Comparison of ENCODE assay signal across 11 cellular contexts in genomic region chr19:13169769-13170168, GRCh38. TPM values are rescaled to one million over a fixed set of nuclear protein-coding genes. Genes with fewer than 3 reads are reported as not detected.
DNase-seq lines count a peak whose midpoint lies in the region; ATAC-seq, FAIRE-seq and TF ChIP-seq lines count a peak whose summit lies in the region.
"Had no signal": no experiment of that assay in that cellular context is flagged by ENCODE, and none has a peak within 500 bp of the region (broad histone marks: within the 10 kb centered on the region; RNA-seq: fewer than 3 reads in every experiment).

No MANE protein-coding gene starts in this region.

- POLR2A ChIA-PET in K562 (lab: Yijun Ruan, JAX) = interaction anchor here (0.7 to 2.3 kb wide), 5 partner anchors 15 to 41 kb away, joined by 3 to 19 read pairs (median 4); partner anchors contain the start of genes IER2 and STX10

- TF ChIP-seq POLR2A in K562 (conservative IDR thresholded peaks at IDR 0.05) = no peak

- no peaks in the 10 kb centered on the region for H3K9me1 ChIP-seq in K562 (ENCODE audit: control insufficient read depth, insufficient read depth, low read length)

- TF ChIP-seq EP300 in K562 (IDR thresholded peaks at IDR 0.05; ENCODE audit: low read length) = no peak

- 73% methylated on average over 5 of the region's 5 CpGs for WGBS in K562 (ENCODE audit: insufficient coverage, low coverage, missing lambda C conversion rate)

- ATAC-seq in K562 (no peak), mucosa of descending colon (peak; percentile 34), HG03280 (IDR thresholded peaks at IDR 0.05; ENCODE audit: unreplicated experiment) (no peak), GM21390 (IDR thresholded peaks at IDR 0.05; ENCODE audit: unreplicated experiment) (no peak), Right ventricle myocardium superior (ENCODE audit: poor library complexity) (no peak)

- no peaks in the 10 kb centered on the region for H3K27me3 ChIP-seq in K562 (ENCODE audit: control insufficient read depth in 2 of 2, insufficient read depth in 2 of 2, low read length in 2 of 2)

- H3K4me2 ChIP-seq in K562 (ENCODE audit: insufficient read depth, low read length) = no peak overlapping the region

- no peak overlapping the region for H3K27ac ChIP-seq in K562 (ENCODE audit: extremely low read depth, low read depth, low read length)

- H3K4me3 ChIP-seq in AG10803 (ENCODE audit: low read length) = no peak overlapping the region
- no peak overlapping the region for H3K4me3 ChIP-seq in K562
- H3K4me3 ChIP-seq in mucosa of descending colon = no peak overlapping the region

- H3K79me2 ChIP-seq in K562 (ENCODE audit: control insufficient read depth, insufficient read depth, low read length) = no peaks in the 10 kb centered on the region

- DNase-seq in AG10803 (ENCODE audit: low read depth) = peak; percentile 60
- DNase-seq in HT-29 (ENCODE audit: low spot score) = peak; percentile 83
- DNase-seq in K562 (ENCODE audit: extremely low read depth in 1 of 4, low spot score in 3 of 4) = peak in 3 of 4 experiments; percentile 13 to 40 (median 39)
- DNase-seq in mucosa of descending colon = peak; percentile 52 to 70 (median 65)
- no peak for DNase-seq in G401 (ENCODE audit: low spot score)
- no peak for DNase-seq in Right ventricle myocardium superior
- DNase-seq: activated naive CD4-positive, alpha-beta T cell treated with anti-CD3 and anti-CD28 coated beads, Interleukin-2, amount 50 U/mL, for 16 hours; kidney; NCI-H82 had no signal

- intact Hi-C loops in K562 (cut with micrococcal nuclease) = no loop called here
- intact Hi-C loops in mucosa of descending colon (cut with DNase I, micrococcal nuclease) = no loop called here
- intact Hi-C loops in Right ventricle myocardium superior (cut with DNase I) = no loop called here

- H3K9ac ChIP-seq in K562 (ENCODE audit: insufficient read depth in 1 of 2, low read depth in 2 of 2, low read length in 2 of 2) = peak overlapping the region in 1 of 2 experiments; percentile 82; a peak in 2 of 4 replicates

- no TSS peak for BruUV-seq in K562 (replicated peaks; lab: Mats Ljungman, UMichigan)

- CTCF ChIA-PET in K562 (lab: Yijun Ruan, JAX; ENCODE audit: low intra/inter-chr PET ratio) = no interaction called here

- H3K4me1 ChIP-seq in K562 (replicated peaks in 1 of 2; ENCODE audit: control insufficient read depth in 2 of 2, insufficient read depth in 2 of 2, low read length in 2 of 2) = peaks cover 24 to 48% of the 10 kb centered on the region in 2 experiments
- H3K4me1 ChIP-seq in mucosa of descending colon (ENCODE audit: low read depth) = peaks cover 52% of the 10 kb centered on the region

- TF ChIP-seq CTCF in AG10803 (conservative IDR thresholded peaks at IDR 0.05; ENCODE audit: low read length) (no peak), K562 (IDR thresholded peaks at IDR 0.05 in 2 of 3, conservative IDR thresholded peaks at IDR 0.05 in 1 of 3; ENCODE audit: insufficient read depth in 2 of 3, low read depth in 1 of 3, low read length in 3 of 3) (no peak), mucosa of descending colon (IDR thresholded peaks at IDR 0.05) (no peak)

- no peaks in the 10 kb centered on the region for H3K9me3 ChIP-seq in K562 (replicated peaks; ENCODE audit: control insufficient read depth, insufficient read depth, low read depth, low read length)
- H3K9me3 ChIP-seq in mucosa of descending colon = no peaks in the 10 kb centered on the region

- no peak for TF ChIP-seq RAD21 in K562 (CRISPR knock-in tag; conservative IDR thresholded peaks at IDR 0.05 in 1 of 2, IDR thresholded peaks at IDR 0.05 in 1 of 2)

- H2AFZ ChIP-seq in K562 (ENCODE audit: low read depth, low read length) = no peak overlapping the region

- no peak for FAIRE-seq in K562 (lab: Jason Lieb, UNC)
- FAIRE-seq: kidney had no signal

- H3K36me3 ChIP-seq in K562 (ENCODE audit: control insufficient read depth, insufficient read depth, low read length) (no peaks in the 10 kb centered on the region), mucosa of descending colon (ENCODE audit: low read depth) (no peaks in the 10 kb centered on the region)

- in situ Hi-C loops in K562 (cut with MboI) (no loop called here), G401 (cut with HindIII; ENCODE audit: low sequenced_read_pairs) (no loop called here)

- no peaks in the 10 kb centered on the region for H4K20me1 ChIP-seq in K562 (replicated peaks; ENCODE audit: control insufficient read depth, insufficient read depth, low read length)

RNA-seq across cellular contexts. Expression of gene IER2, which starts 19.6 kb away (rescaled TPM):
- 144 and 159 TPM in 2 replicates for total RNA-seq in HT-29 (2014; rRNA removed; shearing (Covaris generic))
- 67.1 and 140 TPM in 2 replicates for total RNA-seq in K562 (2011; cell fraction: chromatin; rRNA removed; ENCODE audit: low replicate concordance)
- 139 and 159 TPM in 2 replicates for total RNA-seq in K562 (2011; cell fraction: nucleolus; rRNA removed)
- 90.2 and 96.9 TPM in 2 replicates for total RNA-seq in K562 (2011; cell fraction: nucleoplasm; rRNA removed)
- 84.5 and 134 TPM in 2 replicates for total RNA-seq in K562 (2014; rRNA removed)
- 23.6 and 24.4 TPM in 2 replicates for total RNA-seq in K562 (2014; rRNA removed; fragmentation: Illumina TruSeq; extraction: Trizol)
- 14.8 and 17.4 TPM in 2 replicates for total RNA-seq in K562 (2015; rRNA removed; fragmentation: Illumina TruSeq; extraction: Trizol)
- 205 and 214 TPM in 2 replicates for total RNA-seq in K562 (2021)
- polyA plus RNA-seq in K562 (2011; rRNA removed) = 23.7 and 32.9 TPM in 2 replicates
- polyA plus RNA-seq in K562 (2011; cell fraction: cytosol; rRNA removed) = 37.6 and 91.2 TPM in 2 replicates
- 112 and 193 TPM in 2 replicates for polyA plus RNA-seq in K562 (2011; cell fraction: nucleus; rRNA removed)
- 158 and 169 TPM in 2 replicates for polyA plus RNA-seq in K562 (2012)
- polyA plus RNA-seq in K562 (2014; fragmentation: Illumina TruSeq; extraction: Trizol) = 35.5 and 67.9 TPM in 2 replicates
- polyA plus RNA-seq in K562 (2014; fragmentation: Nextera tagmentation; extraction: Ambion mirVana) = 1 to 10 TPM; 4.5 to 5.1 TPM
- 127 and 140 TPM in 2 replicates for polyA plus RNA-seq in K562 (2014; rRNA removed)
- 8.8 and 9.1 TPM in 2 replicates for polyA minus RNA-seq in K562 (2011; rRNA and poly(A)+ RNA removed)
- 38.4 and 48.8 TPM in 2 replicates for polyA minus RNA-seq in K562 (2011; cell fraction: cytosol; rRNA and poly(A)+ RNA removed)
- 39.2 and 41.5 TPM in 2 replicates for polyA minus RNA-seq in K562 (2011; cell fraction: nucleus; rRNA and poly(A)+ RNA removed)
- 100 to 1,000 TPM; 101 to 117 (median 112) TPM for total RNA-seq in mucosa of descending colon
- 33.3 and 40.5 TPM in 2 replicates for total RNA-seq in G401 (2014; rRNA removed; shearing (Covaris generic))
- 17.7 TPM for total RNA-seq in Right ventricle myocardium superior

RNA-seq across cellular contexts. Expression of gene STX10, which starts 19.6 kb away (rescaled TPM):
- 86.0 and 102 TPM in 2 replicates for total RNA-seq in HT-29 (2014; rRNA removed; shearing (Covaris generic))
- 25.6 and 67.7 TPM in 2 replicates for total RNA-seq in K562 (2011; cell fraction: chromatin; rRNA removed; ENCODE audit: low replicate concordance)
- 56.9 and 60.3 TPM in 2 replicates for total RNA-seq in K562 (2011; cell fraction: nucleolus; rRNA removed)
- total RNA-seq in K562 (2011; cell fraction: nucleoplasm; rRNA removed) = 42.4 and 42.7 TPM in 2 replicates
- total RNA-seq in K562 (2014; rRNA removed) = 57.8 and 59.2 TPM in 2 replicates
- total RNA-seq in K562 (2014; rRNA removed; fragmentation: Illumina TruSeq; extraction: Trizol) = 12.6 and 19.0 TPM in 2 replicates
- total RNA-seq in K562 (2015; rRNA removed; fragmentation: Illumina TruSeq; extraction: Trizol) = 31.0 and 33.9 TPM in 2 replicates
- 39.6 and 41.6 TPM in 2 replicates for total RNA-seq in K562 (2021)
- polyA plus RNA-seq in K562 (2011; rRNA removed) = 46.6 and 77.4 TPM in 2 replicates
- polyA plus RNA-seq in K562 (2011; cell fraction: cytosol; rRNA removed) = 62.2 and 72.6 TPM in 2 replicates
- polyA plus RNA-seq in K562 (2011; cell fraction: nucleus; rRNA removed) = 159 and 172 TPM in 2 replicates
- polyA plus RNA-seq in K562 (2012) = 46.6 and 75.7 TPM in 2 replicates
- polyA plus RNA-seq in K562 (2014; fragmentation: Illumina TruSeq; extraction: Trizol) = 30.3 and 35.2 TPM in 2 replicates
- polyA plus RNA-seq in K562 (2014; fragmentation: Nextera tagmentation; extraction: Ambion mirVana) = 1 to 10 TPM in 1 of 2 experiments, under 1 TPM in 1; 0.51 to 1.7 TPM
- 66.3 and 78.0 TPM in 2 replicates for polyA plus RNA-seq in K562 (2014; rRNA removed)
- 12.8 and 14.0 TPM in 2 replicates for polyA minus RNA-seq in K562 (2011; rRNA and poly(A)+ RNA removed)
- polyA minus RNA-seq in K562 (2011; cell fraction: cytosol; rRNA and poly(A)+ RNA removed) = 14.0 and 15.9 TPM in 2 replicates
- 10.5 and 19.3 TPM in 2 replicates for polyA minus RNA-seq in K562 (2011; cell fraction: nucleus; rRNA and poly(A)+ RNA removed)
- total RNA-seq in mucosa of descending colon = 10 to 100 TPM; 48.2 to 59.7 (median 49.3) TPM
- total RNA-seq in G401 (2014; rRNA removed; shearing (Covaris generic)) = 93.4 and 112 TPM in 2 replicates
- total RNA-seq in Right ventricle myocardium superior = 38.2 TPM

RNA-seq across cellular contexts. Expression of gene NACC1, which starts 51.7 kb away (rescaled TPM):
- total RNA-seq in HT-29 (2014; rRNA removed; shearing (Covaris generic)) = 130 and 133 TPM in 2 replicates
- 31.6 and 133 TPM in 2 replicates for total RNA-seq in K562 (2011; cell fraction: chromatin; rRNA removed; ENCODE audit: low replicate concordance)
- total RNA-seq in K562 (2011; cell fraction: nucleolus; rRNA removed) = 77.5 and 89.6 TPM in 2 replicates
- 35.3 and 45.1 TPM in 2 replicates for total RNA-seq in K562 (2011; cell fraction: nucleoplasm; rRNA removed)
- total RNA-seq in K562 (2014; rRNA removed) (62.4 and 85.7 TPM in 2 replicates), K562 (2014; rRNA removed; fragmentation: Illumina TruSeq; extraction: Trizol) (9.1 and 9.5 TPM in 2 replicates), K562 (2015; rRNA removed; fragmentation: Illumina TruSeq; extraction: Trizol) (40.2 and 46.8 TPM in 2 replicates), K562 (2021) (93.0 and 96.6 TPM in 2 replicates), mucosa of descending colon (10 to 100 TPM; 42.2 to 58.9 (median 54.1) TPM), Right ventricle myocardium superior (44.6 TPM)
- polyA plus RNA-seq in K562 (2011; rRNA removed) (25.8 and 49.0 TPM in 2 replicates), K562 (2014; fragmentation: Illumina TruSeq; extraction: Trizol) (23.2 and 90.7 TPM in 2 replicates), K562 (2014; fragmentation: Nextera tagmentation; extraction: Ambion mirVana) (under 1 TPM; 0.04 to 0.17 TPM), K562 (2014; rRNA removed) (46.1 and 68.1 TPM in 2 replicates)
- polyA plus RNA-seq in K562 (2011; cell fraction: cytosol; rRNA removed) = 59.4 and 222 TPM in 2 replicates
- polyA plus RNA-seq in K562 (2011; cell fraction: nucleus; rRNA removed) = 52.2 and 123 TPM in 2 replicates
- polyA plus RNA-seq in K562 (2012) = 35.2 and 37.0 TPM in 2 replicates
- 17.9 and 39.8 TPM in 2 replicates for polyA minus RNA-seq in K562 (2011; rRNA and poly(A)+ RNA removed)
- polyA minus RNA-seq in K562 (2011; cell fraction: cytosol; rRNA and poly(A)+ RNA removed) = 67.5 and 79.0 TPM in 2 replicates
- polyA minus RNA-seq in K562 (2011; cell fraction: nucleus; rRNA and poly(A)+ RNA removed) = 16.6 and 18.0 TPM in 2 replicates
- total RNA-seq in G401 (2014; rRNA removed; shearing (Covaris generic)) = 53.4 and 60.5 TPM in 2 replicates

RNA-seq across cellular contexts. Expression of gene TRMT1, which starts 53.2 kb away (rescaled TPM):
- 52.8 and 59.8 TPM in 2 replicates for total RNA-seq in HT-29 (2014; rRNA removed; shearing (Covaris generic))
- total RNA-seq in K562 (2011; cell fraction: chromatin; rRNA removed; ENCODE audit: low replicate concordance) = 73.3 and 179 TPM in 2 replicates
- 168 and 175 TPM in 2 replicates for total RNA-seq in K562 (2011; cell fraction: nucleolus; rRNA removed)
- total RNA-seq in K562 (2011; cell fraction: nucleoplasm; rRNA removed) = 79.0 and 80.0 TPM in 2 replicates
- total RNA-seq in K562 (2014; rRNA removed) = 89.1 and 113 TPM in 2 replicates
- 25.8 and 42.9 TPM in 2 replicates for total RNA-seq in K562 (2014; rRNA removed; fragmentation: Illumina TruSeq; extraction: Trizol)
- total RNA-seq in K562 (2015; rRNA removed; fragmentation: Illumina TruSeq; extraction: Trizol) = 54.3 and 60.2 TPM in 2 replicates
- total RNA-seq in K562 (2021) = 118 TPM in 2 replicates
- 44.1 and 53.3 TPM in 2 replicates for polyA plus RNA-seq in K562 (2011; rRNA removed)
- 39.2 and 80.0 TPM in 2 replicates for polyA plus RNA-seq in K562 (2011; cell fraction: cytosol; rRNA removed)
- 282 and 531 TPM in 2 replicates for polyA plus RNA-seq in K562 (2011; cell fraction: nucleus; rRNA removed)
- 59.6 and 77.8 TPM in 2 replicates for polyA plus RNA-seq in K562 (2012)
- polyA plus RNA-seq in K562 (2014; fragmentation: Illumina TruSeq; extraction: Trizol) = 84.8 and 96.2 TPM in 2 replicates
- polyA plus RNA-seq in K562 (2014; fragmentation: Nextera tagmentation; extraction: Ambion mirVana) = 10 to 100 TPM in 1 of 2 experiments, 1 to 10 TPM in 1; 5.8 to 10.9 TPM
- polyA plus RNA-seq in K562 (2014; rRNA removed) = 155 and 158 TPM in 2 replicates
- polyA minus RNA-seq in K562 (2011; rRNA and poly(A)+ RNA removed) = 23.7 and 27.9 TPM in 2 replicates
- 49.3 and 51.7 TPM in 2 replicates for polyA minus RNA-seq in K562 (2011; cell fraction: cytosol; rRNA and poly(A)+ RNA removed)
- polyA minus RNA-seq in K562 (2011; cell fraction: nucleus; rRNA and poly(A)+ RNA removed) = 50.5 and 77.3 TPM in 2 replicates
- total RNA-seq in mucosa of descending colon = 10 to 100 TPM; 26.6 to 37.9 (median 30.0) TPM
- 86.8 and 87.0 TPM in 2 replicates for total RNA-seq in G401 (2014; rRNA removed; shearing (Covaris generic))
- total RNA-seq in Right ventricle myocardium superior = 18.4 TPM

Comparison
In these comparisons a context has a peak if more than half of its experiments do, and no peak if none do; other contexts are left out.
1. DNase-seq: peak in AG10803 (single experiment), HT-29 (single experiment), K562 (3 of 4) and mucosa of descending colon (3 of 3); none in G401 (single experiment) and Right ventricle myocardium superior (single experiment).